In the genomic region with DNA sequence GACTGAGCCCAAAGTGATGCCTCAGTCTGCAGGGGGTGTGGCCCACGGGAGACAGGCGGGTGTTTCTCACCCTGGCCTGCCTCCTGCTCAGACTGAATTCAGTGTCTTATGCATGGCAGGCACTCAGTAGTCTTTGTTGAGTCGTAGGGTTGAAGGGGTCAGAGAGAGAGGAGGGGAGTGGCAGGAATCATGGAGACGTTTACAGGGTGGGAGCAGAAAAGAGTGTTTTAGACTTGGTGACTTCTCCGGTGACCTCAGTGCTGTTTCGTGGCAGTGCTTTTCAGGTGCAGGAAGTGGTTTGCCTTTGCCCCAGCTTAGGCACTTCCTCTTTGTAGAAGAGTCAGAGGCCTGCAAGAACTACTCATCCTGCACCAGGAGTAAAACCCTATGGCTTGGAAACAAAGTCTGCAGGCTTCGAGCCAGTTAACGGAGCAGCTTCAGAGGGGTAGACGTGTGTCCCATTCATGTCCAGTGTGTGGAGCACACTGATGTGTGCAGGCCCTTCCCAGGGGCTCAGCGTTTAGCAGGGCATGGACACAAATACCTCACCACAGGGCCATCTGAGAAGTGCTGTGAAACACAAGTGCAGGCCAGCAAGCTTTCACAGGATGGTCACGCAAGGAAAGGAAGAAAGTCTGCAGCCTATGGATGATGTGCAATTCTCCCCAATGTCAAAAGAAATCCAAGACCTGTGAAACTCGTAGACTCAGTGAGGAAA, we compare ENCODE assay signal across 1 cellular context.
A peak's percentile ranks its signal among the peaks of the same experiment; 100 is the strongest.
TF ChIP-seq lines count a peak whose summit lies in the region.

No MANE protein-coding gene starts in this region.

TF ChIP-seq in GM12878, 131 proteins besides CTCF, POLR2A, EP300 and RAD21 (continued from another document and continues in another):
- TF ChIP-seq, protein P1, sequence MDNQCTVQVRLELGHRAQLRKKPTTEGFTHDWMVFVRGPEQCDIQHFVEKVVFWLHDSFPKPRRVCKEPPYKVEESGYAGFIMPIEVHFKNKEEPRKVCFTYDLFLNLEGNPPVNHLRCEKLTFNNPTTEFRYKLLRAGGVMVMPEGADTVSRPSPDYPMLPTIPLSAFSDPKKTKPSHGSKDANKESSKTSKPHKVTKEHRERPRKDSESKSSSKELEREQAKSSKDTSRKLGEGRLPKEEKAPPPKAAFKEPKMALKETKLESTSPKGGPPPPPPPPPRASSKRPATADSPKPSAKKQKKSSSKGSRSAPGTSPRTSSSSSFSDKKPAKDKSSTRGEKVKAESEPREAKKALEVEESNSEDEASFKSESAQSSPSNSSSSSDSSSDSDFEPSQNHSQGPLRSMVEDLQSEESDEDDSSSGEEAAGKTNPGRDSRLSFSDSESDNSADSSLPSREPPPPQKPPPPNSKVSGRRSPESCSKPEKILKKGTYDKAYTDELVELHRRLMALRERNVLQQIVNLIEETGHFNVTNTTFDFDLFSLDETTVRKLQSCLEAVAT (IDR thresholded peaks at IDR 0.05): peak; percentile 73; the same call in 1 of the 2 replicates
- TF ChIP-seq KAT2A (conservative IDR thresholded peaks at IDR 0.05; ENCODE audit: control insufficient read depth, low read depth, low read length) (no peak), POLR2AphosphoS5 (IDR thresholded peaks at IDR 0.05; ENCODE audit: low read length) (peak; percentile 66), BHLHE40 (IDR thresholded peaks at IDR 0.05; ENCODE audit: borderline replicate concordance in 1 of 2, low read depth in 2 of 2, low read length in 1 of 2) (peak in 1 of 2 experiments; percentile 15; a peak in 1 of 4 replicates), ASH2L (IDR thresholded peaks at IDR 0.05; ENCODE audit: borderline replicate concordance, low read depth) (0 out of 2 replicates have a peak, but pooled peaks have one; percentile 43), SMARCA5 (IDR thresholded peaks at IDR 0.05) (no peak), SMAD1 (IDR thresholded peaks at IDR 0.05; ENCODE audit: low read depth, partially characterized antibody) (no peak), SMC3 (IDR thresholded peaks at IDR 0.05; ENCODE audit: borderline replicate concordance, low read length) (no peak; the same call in 1 of the 2 replicates), SREBF1 (IDR thresholded peaks at IDR 0.05; ENCODE audit: low read length) (no peak), MYC (IDR thresholded peaks at IDR 0.05; ENCODE audit: insufficient read depth, insufficient read length, insufficient replicate concordance, low read length, severe bottlenecking) (no peak), PAX8 (IDR thresholded peaks at IDR 0.05) (no peak), CREM (IDR thresholded peaks at IDR 0.05; ENCODE audit: low read depth) (peak; percentile 79), FOS (IDR thresholded peaks at IDR 0.05; ENCODE audit: borderline replicate concordance, extremely low read depth, insufficient read length) (no peak), YBX1 (IDR thresholded peaks at IDR 0.05) (no peak), IKZF1 (conservative IDR thresholded peaks at IDR 0.05) (peak; percentile 82), BCL11A (IDR thresholded peaks at IDR 0.05; ENCODE audit: low read depth, low read length) (0 out of 2 replicates have a peak, but pooled peaks have one; percentile 18), POU2F2 (IDR thresholded peaks at IDR 0.05; ENCODE audit: borderline replicate concordance, low read depth, low read length) (peak; percentile 63; the same call in 1 of the 3 replicates), JUND (IDR thresholded peaks at IDR 0.05; ENCODE audit: low read depth, low read length) (no peak), NFIC (IDR thresholded peaks at IDR 0.05; ENCODE audit: low read depth, low read length) (peak; percentile 75; the same call in 1 of the 2 replicates), PML (IDR thresholded peaks at IDR 0.05; ENCODE audit: low read length) (no peak), TBL1XR1 (IDR thresholded peaks at IDR 0.05; ENCODE audit: low read depth, low read length) (no peak), ZSCAN29 (IDR thresholded peaks at IDR 0.05) (no peak), GABPA (IDR thresholded peaks at IDR 0.05; ENCODE audit: low read depth) (peak; percentile 81), RBBP5 (conservative IDR thresholded peaks at IDR 0.05) (no peak), ZNF217 (IDR thresholded peaks at IDR 0.05) (no peak)
- TF ChIP-seq, protein P2, sequence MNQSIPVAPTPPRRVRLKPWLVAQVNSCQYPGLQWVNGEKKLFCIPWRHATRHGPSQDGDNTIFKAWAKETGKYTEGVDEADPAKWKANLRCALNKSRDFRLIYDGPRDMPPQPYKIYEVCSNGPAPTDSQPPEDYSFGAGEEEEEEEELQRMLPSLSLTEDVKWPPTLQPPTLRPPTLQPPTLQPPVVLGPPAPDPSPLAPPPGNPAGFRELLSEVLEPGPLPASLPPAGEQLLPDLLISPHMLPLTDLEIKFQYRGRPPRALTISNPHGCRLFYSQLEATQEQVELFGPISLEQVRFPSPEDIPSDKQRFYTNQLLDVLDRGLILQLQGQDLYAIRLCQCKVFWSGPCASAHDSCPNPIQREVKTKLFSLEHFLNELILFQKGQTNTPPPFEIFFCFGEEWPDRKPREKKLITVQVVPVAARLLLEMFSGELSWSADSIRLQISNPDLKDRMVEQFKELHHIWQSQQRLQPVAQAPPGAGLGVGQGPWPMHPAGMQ (IDR thresholded peaks at IDR 0.05; ENCODE audit: borderline replicate concordance): no peak
- TF ChIP-seq, protein P3, sequence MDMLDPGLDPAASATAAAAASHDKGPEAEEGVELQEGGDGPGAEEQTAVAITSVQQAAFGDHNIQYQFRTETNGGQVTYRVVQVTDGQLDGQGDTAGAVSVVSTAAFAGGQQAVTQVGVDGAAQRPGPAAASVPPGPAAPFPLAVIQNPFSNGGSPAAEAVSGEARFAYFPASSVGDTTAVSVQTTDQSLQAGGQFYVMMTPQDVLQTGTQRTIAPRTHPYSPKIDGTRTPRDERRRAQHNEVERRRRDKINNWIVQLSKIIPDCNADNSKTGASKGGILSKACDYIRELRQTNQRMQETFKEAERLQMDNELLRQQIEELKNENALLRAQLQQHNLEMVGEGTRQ (IDR thresholded peaks at IDR 0.05; ENCODE audit: borderline replicate concordance, low read depth, low read length): no peak
- TF ChIP-seq, protein P4, sequence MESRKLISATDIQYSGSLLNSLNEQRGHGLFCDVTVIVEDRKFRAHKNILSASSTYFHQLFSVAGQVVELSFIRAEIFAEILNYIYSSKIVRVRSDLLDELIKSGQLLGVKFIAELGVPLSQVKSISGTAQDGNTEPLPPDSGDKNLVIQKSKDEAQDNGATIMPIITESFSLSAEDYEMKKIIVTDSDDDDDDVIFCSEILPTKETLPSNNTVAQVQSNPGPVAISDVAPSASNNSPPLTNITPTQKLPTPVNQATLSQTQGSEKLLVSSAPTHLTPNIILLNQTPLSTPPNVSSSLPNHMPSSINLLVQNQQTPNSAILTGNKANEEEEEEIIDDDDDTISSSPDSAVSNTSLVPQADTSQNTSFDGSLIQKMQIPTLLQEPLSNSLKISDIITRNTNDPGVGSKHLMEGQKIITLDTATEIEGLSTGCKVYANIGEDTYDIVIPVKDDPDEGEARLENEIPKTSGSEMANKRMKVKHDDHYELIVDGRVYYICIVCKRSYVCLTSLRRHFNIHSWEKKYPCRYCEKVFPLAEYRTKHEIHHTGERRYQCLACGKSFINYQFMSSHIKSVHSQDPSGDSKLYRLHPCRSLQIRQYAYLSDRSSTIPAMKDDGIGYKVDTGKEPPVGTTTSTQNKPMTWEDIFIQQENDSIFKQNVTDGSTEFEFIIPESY (IDR thresholded peaks at IDR 0.05): no peak
- TF ChIP-seq, protein P5, sequence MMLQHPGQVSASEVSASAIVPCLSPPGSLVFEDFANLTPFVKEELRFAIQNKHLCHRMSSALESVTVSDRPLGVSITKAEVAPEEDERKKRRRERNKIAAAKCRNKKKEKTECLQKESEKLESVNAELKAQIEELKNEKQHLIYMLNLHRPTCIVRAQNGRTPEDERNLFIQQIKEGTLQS (IDR thresholded peaks at IDR 0.05; ENCODE audit: borderline replicate concordance, extremely low read depth, low read depth, low read length): no peak
- TF ChIP-seq, protein P6, sequence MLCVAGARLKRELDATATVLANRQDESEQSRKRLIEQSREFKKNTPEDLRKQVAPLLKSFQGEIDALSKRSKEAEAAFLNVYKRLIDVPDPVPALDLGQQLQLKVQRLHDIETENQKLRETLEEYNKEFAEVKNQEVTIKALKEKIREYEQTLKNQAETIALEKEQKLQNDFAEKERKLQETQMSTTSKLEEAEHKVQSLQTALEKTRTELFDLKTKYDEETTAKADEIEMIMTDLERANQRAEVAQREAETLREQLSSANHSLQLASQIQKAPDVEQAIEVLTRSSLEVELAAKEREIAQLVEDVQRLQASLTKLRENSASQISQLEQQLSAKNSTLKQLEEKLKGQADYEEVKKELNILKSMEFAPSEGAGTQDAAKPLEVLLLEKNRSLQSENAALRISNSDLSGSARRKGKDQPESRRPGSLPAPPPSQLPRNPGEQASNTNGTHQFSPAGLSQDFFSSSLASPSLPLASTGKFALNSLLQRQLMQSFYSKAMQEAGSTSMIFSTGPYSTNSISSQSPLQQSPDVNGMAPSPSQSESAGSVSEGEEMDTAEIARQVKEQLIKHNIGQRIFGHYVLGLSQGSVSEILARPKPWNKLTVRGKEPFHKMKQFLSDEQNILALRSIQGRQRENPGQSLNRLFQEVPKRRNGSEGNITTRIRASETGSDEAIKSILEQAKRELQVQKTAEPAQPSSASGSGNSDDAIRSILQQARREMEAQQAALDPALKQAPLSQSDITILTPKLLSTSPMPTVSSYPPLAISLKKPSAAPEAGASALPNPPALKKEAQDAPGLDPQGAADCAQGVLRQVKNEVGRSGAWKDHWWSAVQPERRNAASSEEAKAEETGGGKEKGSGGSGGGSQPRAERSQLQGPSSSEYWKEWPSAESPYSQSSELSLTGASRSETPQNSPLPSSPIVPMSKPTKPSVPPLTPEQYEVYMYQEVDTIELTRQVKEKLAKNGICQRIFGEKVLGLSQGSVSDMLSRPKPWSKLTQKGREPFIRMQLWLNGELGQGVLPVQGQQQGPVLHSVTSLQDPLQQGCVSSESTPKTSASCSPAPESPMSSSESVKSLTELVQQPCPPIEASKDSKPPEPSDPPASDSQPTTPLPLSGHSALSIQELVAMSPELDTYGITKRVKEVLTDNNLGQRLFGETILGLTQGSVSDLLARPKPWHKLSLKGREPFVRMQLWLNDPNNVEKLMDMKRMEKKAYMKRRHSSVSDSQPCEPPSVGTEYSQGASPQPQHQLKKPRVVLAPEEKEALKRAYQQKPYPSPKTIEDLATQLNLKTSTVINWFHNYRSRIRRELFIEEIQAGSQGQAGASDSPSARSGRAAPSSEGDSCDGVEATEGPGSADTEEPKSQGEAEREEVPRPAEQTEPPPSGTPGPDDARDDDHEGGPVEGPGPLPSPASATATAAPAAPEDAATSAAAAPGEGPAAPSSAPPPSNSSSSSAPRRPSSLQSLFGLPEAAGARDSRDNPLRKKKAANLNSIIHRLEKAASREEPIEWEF (IDR thresholded peaks at IDR 0.05; ENCODE audit: insufficient replicate concordance, low read depth, low read length): no peak
- TF ChIP-seq, protein P7, sequence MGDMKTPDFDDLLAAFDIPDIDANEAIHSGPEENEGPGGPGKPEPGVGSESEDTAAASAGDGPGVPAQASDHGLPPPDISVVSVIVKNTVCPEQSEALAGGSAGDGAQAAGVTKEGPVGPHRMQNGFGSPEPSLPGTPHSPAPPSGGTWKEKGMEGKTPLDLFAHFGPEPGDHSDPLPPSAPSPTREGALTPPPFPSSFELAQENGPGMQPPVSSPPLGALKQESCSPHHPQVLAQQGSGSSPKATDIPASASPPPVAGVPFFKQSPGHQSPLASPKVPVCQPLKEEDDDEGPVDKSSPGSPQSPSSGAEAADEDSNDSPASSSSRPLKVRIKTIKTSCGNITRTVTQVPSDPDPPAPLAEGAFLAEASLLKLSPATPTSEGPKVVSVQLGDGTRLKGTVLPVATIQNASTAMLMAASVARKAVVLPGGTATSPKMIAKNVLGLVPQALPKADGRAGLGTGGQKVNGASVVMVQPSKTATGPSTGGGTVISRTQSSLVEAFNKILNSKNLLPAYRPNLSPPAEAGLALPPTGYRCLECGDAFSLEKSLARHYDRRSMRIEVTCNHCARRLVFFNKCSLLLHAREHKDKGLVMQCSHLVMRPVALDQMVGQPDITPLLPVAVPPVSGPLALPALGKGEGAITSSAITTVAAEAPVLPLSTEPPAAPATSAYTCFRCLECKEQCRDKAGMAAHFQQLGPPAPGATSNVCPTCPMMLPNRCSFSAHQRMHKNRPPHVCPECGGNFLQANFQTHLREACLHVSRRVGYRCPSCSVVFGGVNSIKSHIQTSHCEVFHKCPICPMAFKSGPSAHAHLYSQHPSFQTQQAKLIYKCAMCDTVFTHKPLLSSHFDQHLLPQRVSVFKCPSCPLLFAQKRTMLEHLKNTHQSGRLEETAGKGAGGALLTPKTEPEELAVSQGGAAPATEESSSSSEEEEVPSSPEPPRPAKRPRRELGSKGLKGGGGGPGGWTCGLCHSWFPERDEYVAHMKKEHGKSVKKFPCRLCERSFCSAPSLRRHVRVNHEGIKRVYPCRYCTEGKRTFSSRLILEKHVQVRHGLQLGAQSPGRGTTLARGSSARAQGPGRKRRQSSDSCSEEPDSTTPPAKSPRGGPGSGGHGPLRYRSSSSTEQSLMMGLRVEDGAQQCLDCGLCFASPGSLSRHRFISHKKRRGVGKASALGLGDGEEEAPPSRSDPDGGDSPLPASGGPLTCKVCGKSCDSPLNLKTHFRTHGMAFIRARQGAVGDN (IDR thresholded peaks at IDR 0.05): peak; percentile 95
- TF ChIP-seq, protein P8, sequence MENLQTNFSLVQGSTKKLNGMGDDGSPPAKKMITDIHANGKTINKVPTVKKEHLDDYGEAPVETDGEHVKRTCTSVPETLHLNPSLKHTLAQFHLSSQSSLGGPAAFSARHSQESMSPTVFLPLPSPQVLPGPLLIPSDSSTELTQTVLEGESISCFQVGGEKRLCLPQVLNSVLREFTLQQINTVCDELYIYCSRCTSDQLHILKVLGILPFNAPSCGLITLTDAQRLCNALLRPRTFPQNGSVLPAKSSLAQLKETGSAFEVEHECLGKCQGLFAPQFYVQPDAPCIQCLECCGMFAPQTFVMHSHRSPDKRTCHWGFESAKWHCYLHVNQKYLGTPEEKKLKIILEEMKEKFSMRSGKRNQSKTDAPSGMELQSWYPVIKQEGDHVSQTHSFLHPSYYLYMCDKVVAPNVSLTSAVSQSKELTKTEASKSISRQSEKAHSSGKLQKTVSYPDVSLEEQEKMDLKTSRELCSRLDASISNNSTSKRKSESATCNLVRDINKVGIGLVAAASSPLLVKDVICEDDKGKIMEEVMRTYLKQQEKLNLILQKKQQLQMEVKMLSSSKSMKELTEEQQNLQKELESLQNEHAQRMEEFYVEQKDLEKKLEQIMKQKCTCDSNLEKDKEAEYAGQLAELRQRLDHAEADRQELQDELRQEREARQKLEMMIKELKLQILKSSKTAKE (IDR thresholded peaks at IDR 0.05; ENCODE audit: low read depth, poor library complexity, severe bottlenecking): no peak
- TF ChIP-seq, protein P9, sequence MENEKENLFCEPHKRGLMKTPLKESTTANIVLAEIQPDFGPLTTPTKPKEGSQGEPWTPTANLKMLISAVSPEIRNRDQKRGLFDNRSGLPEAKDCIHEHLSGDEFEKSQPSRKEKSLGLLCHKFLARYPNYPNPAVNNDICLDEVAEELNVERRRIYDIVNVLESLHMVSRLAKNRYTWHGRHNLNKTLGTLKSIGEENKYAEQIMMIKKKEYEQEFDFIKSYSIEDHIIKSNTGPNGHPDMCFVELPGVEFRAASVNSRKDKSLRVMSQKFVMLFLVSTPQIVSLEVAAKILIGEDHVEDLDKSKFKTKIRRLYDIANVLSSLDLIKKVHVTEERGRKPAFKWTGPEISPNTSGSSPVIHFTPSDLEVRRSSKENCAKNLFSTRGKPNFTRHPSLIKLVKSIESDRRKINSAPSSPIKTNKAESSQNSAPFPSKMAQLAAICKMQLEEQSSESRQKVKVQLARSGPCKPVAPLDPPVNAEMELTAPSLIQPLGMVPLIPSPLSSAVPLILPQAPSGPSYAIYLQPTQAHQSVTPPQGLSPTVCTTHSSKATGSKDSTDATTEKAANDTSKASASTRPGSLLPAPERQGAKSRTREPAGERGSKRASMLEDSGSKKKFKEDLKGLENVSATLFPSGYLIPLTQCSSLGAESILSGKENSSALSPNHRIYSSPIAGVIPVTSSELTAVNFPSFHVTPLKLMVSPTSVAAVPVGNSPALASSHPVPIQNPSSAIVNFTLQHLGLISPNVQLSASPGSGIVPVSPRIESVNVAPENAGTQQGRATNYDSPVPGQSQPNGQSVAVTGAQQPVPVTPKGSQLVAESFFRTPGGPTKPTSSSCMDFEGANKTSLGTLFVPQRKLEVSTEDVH (IDR thresholded peaks at IDR 0.05; ENCODE audit: low read depth, partially characterized antibody): no peak
